Comparison of ENCODE assay signal across 15 cellular contexts in genomic region chr9:110802416-110803035, GRCh38.
DNase-seq lines count a peak whose midpoint lies in the region; ATAC-seq and TF ChIP-seq lines count a peak whose summit lies in the region.
"Had no signal": no experiment of that assay in that cellular context is flagged by ENCODE, and none has a peak within 500 bp of the region (broad histone marks: within the 10 kb centered on the region; RNA-seq: fewer than 3 reads in every experiment).

No MANE protein-coding gene starts in this region.

- H3K9ac ChIP-seq in SK-N-SH (no peak overlapping the region), skeletal muscle tissue (ENCODE audit: low read depth in 1 of 3, low read length in 3 of 3) (no peak overlapping the region)

- H3F3A ChIP-seq in SK-N-SH (replicated peaks; ENCODE audit: insufficient read depth) = peaks cover 1% of the 10 kb centered on the region

- no peak for TF ChIP-seq EP300 in SK-N-SH (IDR thresholded peaks at IDR 0.05; ENCODE audit: borderline replicate concordance in 1 of 2, low read depth in 1 of 2, low read length in 1 of 2)

- TF ChIP-seq CTCF in SK-N-SH (IDR thresholded peaks at IDR 0.05) (no peak), heart left ventricle (IDR thresholded peaks at IDR 0.05) (no peak), Peyer's patch (IDR thresholded peaks at IDR 0.05) (no peak)

- H3K4me2 ChIP-seq in SK-N-SH = no peak overlapping the region

- no peaks in the 10 kb centered on the region for H3K79me2 ChIP-seq in SK-N-SH (ENCODE audit: insufficient read depth)

- WGBS in SK-N-SH (ENCODE audit: low lambda C conversion rate) = 76% methylated on average over 6 of the region's 6 CpGs
- whole genome bisulfite sequencing in heart left ventricle, 4 donors = 60 to 66% (median 63%) methylated on average over 6 of the region's 6 CpGs

- POLR2A ChIA-PET in SK-N-SH (lab: Yijun Ruan, JAX) = no interaction called here

- no peaks in the 10 kb centered on the region for H3K36me3 ChIP-seq in SK-N-SH (replicated peaks in 1 of 2; ENCODE audit: control insufficient read depth in 1 of 2, insufficient read depth in 2 of 2, low read length in 1 of 2)
- H3K36me3 ChIP-seq in heart left ventricle = no peaks in the 10 kb centered on the region
- no peaks in the 10 kb centered on the region for H3K36me3 ChIP-seq in skeletal muscle tissue (ENCODE audit: control insufficient read depth in 3 of 3, insufficient read depth in 3 of 3, low read length in 3 of 3)
- H3K36me3 ChIP-seq in Peyer's patch = no peaks in the 10 kb centered on the region
- H3K36me3 ChIP-seq: sigmoid colon, SJSA1 had no signal

- CTCF ChIA-PET in SK-N-SH (lab: Yijun Ruan, JAX) = no interaction called here

- TF ChIP-seq RAD21 in SK-N-SH (IDR thresholded peaks at IDR 0.05; ENCODE audit: low read length) = no peak

- ATAC-seq in GM19463 (IDR thresholded peaks at IDR 0.05; ENCODE audit: unreplicated experiment) = peak; percentile 52
- peak in 3 of 4 donors; percentile 36 to 72 (median 48) for ATAC-seq in heart left ventricle
- ATAC-seq in GM19397 (IDR thresholded peaks at IDR 0.05; ENCODE audit: unreplicated experiment) = no peak
- ATAC-seq in GM18868 (IDR thresholded peaks at IDR 0.05; ENCODE audit: unreplicated experiment) = no peak

- H4K20me1 ChIP-seq in SK-N-SH (ENCODE audit: insufficient read depth) = no peaks in the 10 kb centered on the region

- TF ChIP-seq POLR2A in heart left ventricle (IDR thresholded peaks at IDR 0.05) (no peak), Peyer's patch (IDR thresholded peaks at IDR 0.05) (no peak)

- H3K4me3 ChIP-seq in SK-N-SH (ENCODE audit: low read depth in 2 of 2, low read length in 1 of 2) = no peak overlapping the region
- H3K4me3 ChIP-seq in heart left ventricle = no peak overlapping the region
- H3K4me3 ChIP-seq in skeletal muscle tissue (ENCODE audit: low read length in 3 of 3) = no peak overlapping the region
- no peak overlapping the region for H3K4me3 ChIP-seq in Peyer's patch
- H3K4me3 ChIP-seq: sigmoid colon, SJSA1 had no signal

- H3K9me3 ChIP-seq in SK-N-SH (no peaks in the 10 kb centered on the region; the same call in 1 of the 2 replicates), heart left ventricle (no peaks in the 10 kb centered on the region), skeletal muscle tissue (ENCODE audit: control insufficient read depth in 3 of 3, low read length in 3 of 3) (no peaks in the 10 kb centered on the region), Peyer's patch (no peaks in the 10 kb centered on the region)
- H3K9me3 ChIP-seq: sigmoid colon, SJSA1 had no signal

- intact Hi-C loops in heart left ventricle (cut with DNase I) = no loop called here

- DNase-seq in SK-N-SH (no peak), heart left ventricle (no peak), 8988T (no peak), Peyer's patch (no peak)
- DNase-seq: activated CD4-positive, CD25-positive, alpha-beta regulatory T cell treated with anti-CD3 and anti-CD28 coated beads, Interleukin-2, amount 50 U/mL, for 72 hours; cerebellar nuclear complex; DMS79 treated with DMSO at 0.1 percent for 48 hours; GOT3; Karpas-422; sigmoid colon had no signal

- H3K4me1 ChIP-seq in SK-N-SH (ENCODE audit: control insufficient read depth in 1 of 2, insufficient read depth in 2 of 2, low read depth in 1 of 2, low read length in 1 of 2) = no peaks in the 10 kb centered on the region; a peak in 1 of 4 replicates
- H3K4me1 ChIP-seq in heart left ventricle = peaks cover 0 to 22% (median 0%) of the 10 kb centered on the region in 12 donors
- H3K4me1 ChIP-seq in skeletal muscle tissue (ENCODE audit: control insufficient read depth in 3 of 3, insufficient read depth in 3 of 3, low read length in 3 of 3) = no peaks in the 10 kb centered on the region
- no peaks in the 10 kb centered on the region for H3K4me1 ChIP-seq in Peyer's patch

- no peak overlapping the region for H3K27ac ChIP-seq in SK-N-SH (ENCODE audit: low read depth in 2 of 2, low read length in 1 of 2)
- H3K27ac ChIP-seq in heart left ventricle = peak overlapping the region in 3 of 12 donors; percentile 11 to 53 (median 37)
- H3K27ac ChIP-seq in skeletal muscle tissue (ENCODE audit: low read depth, low read length) = peak overlapping the region; percentile 41
- H3K27ac ChIP-seq in Peyer's patch = no peak overlapping the region
- H3K27ac ChIP-seq: SJSA1 had no signal

- H2AFZ ChIP-seq in SK-N-SH (ENCODE audit: low read depth) = 0 out of 2 replicates have a peak overlapping the region, but pooled peaks have one; percentile 36

- H3K27me3 ChIP-seq in SK-N-SH (ENCODE audit: insufficient read depth) (no peaks in the 10 kb centered on the region), heart left ventricle (no peaks in the 10 kb centered on the region), skeletal muscle tissue (ENCODE audit: control insufficient read depth in 3 of 3, insufficient read depth in 3 of 3, low read length in 3 of 3) (no peaks in the 10 kb centered on the region), Peyer's patch (no peaks in the 10 kb centered on the region)
- H3K27me3 ChIP-seq: sigmoid colon, SJSA1 had no signal

- H3K9me2 ChIP-seq in SK-N-SH = no peaks in the 10 kb centered on the region

TF ChIP-seq in SK-N-SH, 30 proteins besides CTCF, POLR2A, EP300 and RAD21 (continues in another document):
- TF ChIP-seq EZH2phosphoT487 (IDR thresholded peaks at IDR 0.05; ENCODE audit: borderline replicate concordance, low read depth) (no peak), SMC3 (IDR thresholded peaks at IDR 0.05; ENCODE audit: low read depth, low read length) (no peak), RXRA (IDR thresholded peaks at IDR 0.05; ENCODE audit: borderline replicate concordance, low read depth) (no peak), REST (IDR thresholded peaks at IDR 0.05; ENCODE audit: low read depth, low read length) (no peak), FOXM1 (IDR thresholded peaks at IDR 0.05; ENCODE audit: low read depth) (no peak), FOXJ3 (CRISPR knock-in tag; IDR thresholded peaks at IDR 0.05) (no peak), JUND (IDR thresholded peaks at IDR 0.05) (no peak), USF1 (IDR thresholded peaks at IDR 0.05; ENCODE audit: borderline replicate concordance, low read depth) (no peak), USF2 (IDR thresholded peaks at IDR 0.05; ENCODE audit: borderline replicate concordance, low read depth, low read length) (no peak), TEAD4 (IDR thresholded peaks at IDR 0.05; ENCODE audit: borderline replicate concordance, insufficient read depth) (no peak), GATA2 (CRISPR knock-in tag; IDR thresholded peaks at IDR 0.05) (no peak), TCF12 (IDR thresholded peaks at IDR 0.05) (no peak), FOSL2 (IDR thresholded peaks at IDR 0.05; ENCODE audit: borderline replicate concordance, low read depth) (no peak), TAF1 (IDR thresholded peaks at IDR 0.05; ENCODE audit: borderline replicate concordance, low read depth, low read length) (no peak)

Comparison
In these comparisons a context has a peak if more than half of its experiments do, and no peak if none do; other contexts are left out.
1. ATAC-seq: peak in GM19463 (single experiment) and heart left ventricle (3 of 4); none in GM19397 (single experiment) and GM18868 (single experiment).